In genomic region chr5:133196441-133197085, GRCh38 we compare ENCODE assay signal across 22 cellular contexts.
"Had no signal": no experiment of that assay in that cellular context is flagged by ENCODE, and none has a peak within 500 bp of the region (broad histone marks: within the 10 kb centered on the region; RNA-seq: fewer than 3 reads in every experiment).

No MANE protein-coding gene starts in this region.

- H3K4me3 Mint-ChIP-seq: dendritic cell treated with granulocyte-macrophage colony-stimulating factor and Interleukin-4, amounts not matched to agents 40 ng/mL and 50 ng/mL, for 4 days; immature natural killer cell; memory B cell; nephron; type B pancreatic cell had no signal

- ATAC-seq: esophagus mucosa, gastrocnemius medialis, heart right ventricle, left lung, lower lobe of right lung had no signal

- H3K4me3 ChIP-seq: gastrocnemius medialis, heart right ventricle, left lung, lower lobe of right lung, sigmoid colon, skin epidermis, stomach, vagina had no signal

- H3K4me1 Mint-ChIP-seq: immature natural killer cell, memory B cell, naive B cell had no signal

- H3K27ac ChIP-seq: gastrocnemius medialis, heart right ventricle, left lung, lower lobe of right lung, sigmoid colon, skin epidermis, stomach, vagina had no signal

- H3K36me3 Mint-ChIP-seq: immature natural killer cell, memory B cell had no signal

- H3K27ac Mint-ChIP-seq: dendritic cell treated with granulocyte-macrophage colony-stimulating factor and Interleukin-4, amounts not matched to agents 40 ng/mL and 50 ng/mL, for 4 days; immature natural killer cell; memory B cell; naive B cell; type B pancreatic cell had no signal

- DNase-seq: cerebellar nuclear complex; gastrocnemius medialis; heart right ventricle; hypothalamus; immature natural killer cell; left lung; lower lobe of right lung; naive B cell; sigmoid colon; stimulated activated CD4-positive, alpha-beta T cell treated with anti-CD3 and anti-CD28 coated beads, Interleukin-2, amount 100 ng/mL, for 24 hours; stimulated activated naive CD4-positive, alpha-beta T cell; stomach; substantia nigra had no signal

- FAIRE-seq: colon, keratinocyte had no signal

- H3K27me3 Mint-ChIP-seq: dendritic cell treated with granulocyte-macrophage colony-stimulating factor and Interleukin-4, amounts not matched to agents 40 ng/mL and 50 ng/mL, for 4 days had no signal

- H3K27me3 ChIP-seq: vagina had no signal

- H3K9me3 Mint-ChIP-seq: immature natural killer cell, memory B cell, nephron, type B pancreatic cell had no signal

- H3K36me3 ChIP-seq: gastrocnemius medialis, heart right ventricle, left lung, lower lobe of right lung, sigmoid colon, stomach, vagina had no signal

- H3K9me3 ChIP-seq: gastrocnemius medialis, heart right ventricle, left lung, lower lobe of right lung, sigmoid colon, stomach, vagina had no signal

- H3K4me1 ChIP-seq: gastrocnemius medialis, heart right ventricle, left lung, lower lobe of right lung, sigmoid colon, stomach, vagina had no signal
